13 cellular contexts compared by ENCODE assay signal in the genomic region with DNA sequence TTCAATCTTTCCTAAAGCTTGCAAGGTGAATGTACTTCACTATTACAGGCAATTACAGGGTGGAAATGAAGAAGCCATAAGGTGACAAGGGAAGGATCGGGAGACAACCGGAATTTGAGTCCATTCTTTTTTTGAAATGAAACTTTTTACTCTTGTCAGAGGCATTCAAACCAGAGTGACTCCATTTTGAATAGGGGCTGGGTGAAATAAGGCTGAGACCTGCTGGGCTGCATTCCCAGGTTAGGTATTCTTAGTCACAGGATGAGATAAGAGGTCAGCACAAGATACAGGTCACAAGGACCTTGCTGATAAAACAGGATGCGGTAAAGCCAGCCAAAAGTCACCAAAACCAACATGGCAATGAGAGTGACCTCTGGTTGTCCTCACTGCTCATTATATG.
"Had no signal": no experiment of that assay in that cellular context is flagged by ENCODE, and none has a peak within 500 bp of the region (broad histone marks: within the 10 kb centered on the region; RNA-seq: fewer than 3 reads in every experiment).

No MANE protein-coding gene starts in this region.

- H3K4me3 ChIP-seq: ovary, skin epidermis, thyroid gland, vagina had no signal

- H3K27me3 Mint-ChIP-seq: activated naive CD8-positive, alpha-beta T cell had no signal

- H3K27ac Mint-ChIP-seq: activated naive CD8-positive, alpha-beta T cell had no signal

- H3K4me1 Mint-ChIP-seq: neural crest cell had no signal

- DNase-seq: activated CD4-positive, alpha-beta T cell treated with anti-CD3 and anti-CD28 coated beads, Interleukin-2, amount 50 U/mL, for 4 hours; activated CD4-positive, CD25-positive, alpha-beta regulatory T cell treated with anti-CD3 and anti-CD28 coated beads, Interleukin-2, amount 50 U/mL, for 72 hours; activated effector memory CD4-positive, alpha-beta T cell treated with Interleukin-2 at 50 U/mL for 16 hours; activated T-cell treated with anti-CD3 and anti-CD28 coated beads, Interleukin-2, amount 50 U/mL, for 1 hour; anterior cingulate cortex; ovary; thyroid gland had no signal

- H3K27me3 ChIP-seq: ovary, thyroid gland, vagina had no signal

- H3K9me3 ChIP-seq: ovary, thyroid gland had no signal

- H3K27ac ChIP-seq: ovary, skin epidermis, thyroid gland, vagina had no signal

- H3K36me3 ChIP-seq: ovary, thyroid gland had no signal

- H3K4me3 Mint-ChIP-seq: activated naive CD8-positive, alpha-beta T cell; neural crest cell had no signal

- H3K4me1 ChIP-seq: thyroid gland, vagina had no signal

- FAIRE-seq: frontal cortex, keratinocyte had no signal
